ENCODE assay signal across 10 cellular contexts in genomic region chr7:101172005-101172853, GRCh38. TPM values are rescaled to one million over a fixed set of nuclear protein-coding genes. Genes with fewer than 3 reads are reported as not detected.
DNase-seq lines count a peak whose midpoint lies in the region; ATAC-seq, FAIRE-seq and TF ChIP-seq lines count a peak whose summit lies in the region.
"Had no signal": no experiment of that assay in that cellular context is flagged by ENCODE, and none has a peak within 500 bp of the region (broad histone marks: within the 10 kb centered on the region; RNA-seq: fewer than 3 reads in every experiment).

No MANE protein-coding gene starts in this region.

- H3K4me3 ChIP-seq in GM12878: no peak overlapping the region
- H3K4me3 ChIP-seq in neural cell (ENCODE audit: low read length): peak overlapping the region; percentile 59

- BruUV-seq in GM12878 (replicated peaks; lab: Mats Ljungman, UMichigan): no TSS peak

- CTCF ChIA-PET in GM12878 (lab: Yijun Ruan, JAX): interaction anchor here (0.5 to 6.1 kb wide), 6 partner anchors 16 to 110 kb away, joined by 3 to 80 read pairs (median 12); no protein-coding TSS in a partner anchor

- no peaks in the 10 kb centered on the region for H3K79me2 ChIP-seq in GM12878 (ENCODE audit: control insufficient read depth, insufficient read depth, low read length)
- H3K79me2 ChIP-seq in neural cell (replicated peaks; ENCODE audit: insufficient read depth, low read length): no peaks in the 10 kb centered on the region

- RAD21 ChIA-PET in GM12878 (lab: Charles Lee; ENCODE audit: unreplicated experiment): interaction anchor here (2.7 kb wide), 1 partner anchor 28 kb away, joined by 20 read pairs; no protein-coding TSS in a partner anchor

- H3K4me2 ChIP-seq in GM12878 (ENCODE audit: control insufficient read depth, insufficient read depth) (no peak overlapping the region), neural cell (ENCODE audit: low read length) (no peak overlapping the region)

- 10% methylated on average over 59 of the region's 79 CpGs for WGBS in GM12878 (ENCODE audit: insufficient coverage, insufficient replicate concordance, low lambda C conversion rate, missing lambda C conversion rate)

- DNase-seq in Daoy (ENCODE audit: low read depth) (peak; percentile 47), NCI-H1417 treated with DMSO at 0.1 percent for 48 hours (lab: John Stamatoyannopoulos, UW) (peak; percentile 21), GM12878 (ENCODE audit: low read depth, low spot score) (no peak), kidney glomerular epithelial cell (lab: John Stamatoyannopoulos, UW) (no peak), mucosa of gallbladder (ENCODE audit: low spot score) (no peak), H4 (ENCODE audit: low spot score) (no peak)
- no peak for DNase-seq in activated effector memory CD4-positive, alpha-beta T cell treated with Interleukin-2 at 50 U/mL for 16 hours
- DNase-seq: stimulated activated CD4-positive, alpha-beta T cell treated with anti-CD3 and anti-CD28 coated beads, Interleukin-4, amount 100 ng/mL, for 24 hours had no signal

- POLR2A ChIA-PET in GM12878 (lab: Charles Lee): no interaction called here

- TF ChIP-seq EP300 in GM12878 (IDR thresholded peaks at IDR 0.05; ENCODE audit: borderline replicate concordance in 1 of 2, control insufficient read depth in 1 of 2, low read depth in 2 of 2, low read length in 2 of 2) (no peak), neural cell (conservative IDR thresholded peaks at IDR 0.05; ENCODE audit: poor library complexity, severe bottlenecking) (no peak)

- peaks cover 7% of the 10 kb centered on the region; the same call in 1 of the 2 replicates for H3K4me1 ChIP-seq in GM12878 (ENCODE audit: control insufficient read depth, insufficient read depth, low read length)

- H3K27me3 ChIP-seq in GM12878 (replicated peaks in 1 of 2; ENCODE audit: control insufficient read depth in 2 of 2, insufficient read depth in 2 of 2, low read length in 1 of 2): peaks cover 26 to 30% of the 10 kb centered on the region in 2 experiments
- peaks cover 90% of the 10 kb centered on the region for H3K27me3 ChIP-seq in neural cell (ENCODE audit: insufficient read depth, low read depth, low read length)

- SMC1A ChIA-PET in GM12878 (lab: Charles Lee; ENCODE audit: uncharacterized antibody, unreplicated experiment): interaction anchor here (1.1 to 2.6 kb wide), 4 partner anchors 27 to 119 kb away, joined by 3 to 10 read pairs (median 4); partner anchors contain the start of genes PLOD3 and ZNHIT1

- H4K20me1 ChIP-seq in GM12878 (ENCODE audit: control insufficient read depth, insufficient read depth): no peaks in the 10 kb centered on the region
- no peaks in the 10 kb centered on the region for H4K20me1 ChIP-seq in neural cell (ENCODE audit: insufficient read depth)

- in situ Hi-C loops in GM12878 (cut with MboI): no loop called here

- no peak for FAIRE-seq in GM12878 (lab: Jason Lieb, UNC)

- TF ChIP-seq POLR2A in GM12878 (IDR thresholded peaks at IDR 0.05; ENCODE audit: low read depth, low read length): no peak

- H3F3A ChIP-seq in neural cell (ENCODE audit: insufficient read depth, low read length, poor library complexity, severe bottlenecking): no peaks in the 10 kb centered on the region

- no peaks in the 10 kb centered on the region for H3K36me3 ChIP-seq in GM12878 (ENCODE audit: control insufficient read depth in 2 of 2, insufficient read depth in 2 of 2, low read length in 1 of 2)
- no peaks in the 10 kb centered on the region for H3K36me3 ChIP-seq in neural cell (ENCODE audit: insufficient read depth, low read length)
- H3K36me3 ChIP-seq: ascending aorta had no signal

- no peak overlapping the region for H3K27ac ChIP-seq in GM12878 (ENCODE audit: control insufficient read depth, insufficient read depth)
- H3K27ac ChIP-seq in neural cell (ENCODE audit: low read length): no peak overlapping the region
- H3K27ac ChIP-seq: ascending aorta had no signal

- no peak for ATAC-seq in GM12878

- H3K9ac ChIP-seq in GM12878 (ENCODE audit: control insufficient read depth, insufficient read depth, low read length) (no peak overlapping the region), neural cell (ENCODE audit: low read length) (peak overlapping the region; percentile 36)

- H2AFZ ChIP-seq in GM12878 (ENCODE audit: control insufficient read depth, low read depth, low read length) (no peak overlapping the region), neural cell (ENCODE audit: low read depth, low read length) (no peak overlapping the region)

- intact Hi-C loops in GM12878 (cut with micrococcal nuclease; ENCODE audit: unreplicated experiment): no loop called here

- H3K9me3 ChIP-seq in GM12878 (replicated peaks; ENCODE audit: control insufficient read depth, insufficient read depth, low read length) (no peaks in the 10 kb centered on the region; the same call in 2 of the 3 replicates), neural cell (ENCODE audit: low read length) (no peaks in the 10 kb centered on the region)
- H3K9me3 ChIP-seq: ascending aorta had no signal

- TF ChIP-seq CTCF in GM12878 (IDR thresholded peaks at IDR 0.05 in 2 of 3, conservative IDR thresholded peaks at IDR 0.05 in 1 of 3; ENCODE audit: control insufficient read depth in 2 of 3, extremely low read depth in 1 of 3, insufficient read depth in 1 of 3, low read depth in 3 of 3, low read length in 3 of 3) (no peak), neural cell (IDR thresholded peaks at IDR 0.05; ENCODE audit: poor library complexity, severe bottlenecking) (peak; percentile 34)

- H3K9me2 ChIP-seq in neural cell (ENCODE audit: insufficient read depth, low read length): no peaks in the 10 kb centered on the region

- TF ChIP-seq RAD21 in GM12878 (IDR thresholded peaks at IDR 0.05; ENCODE audit: insufficient read depth, low read depth, low read length) (no peak), neural cell (conservative IDR thresholded peaks at IDR 0.05) (no peak)

RNA-seq across cellular contexts. Expression of gene VGF, which starts 6.9 kb away (rescaled TPM):
- total RNA-seq in Daoy (2014; rRNA removed; shearing (Covaris generic)): 6.5 and 10.3 TPM in 2 replicates
- total RNA-seq in GM12878 (2013; cell fraction: nucleolus; rRNA removed): 0.19 TPM in 1 of 2 replicates, not detected in the other
- total RNA-seq in GM12878 (2014; rRNA removed) (0.11 TPM in 1 of 2 replicates, not detected in the other), GM12878 (2014; rRNA removed; fragmentation: Illumina TruSeq; extraction: Trizol) (0.09 TPM in 1 of 2 replicates, not detected in the other), GM12878 (2021) (0.11 and 0.23 TPM in 2 replicates), mucosa of gallbladder (0.29 TPM)
- not detected for polyA plus RNA-seq in GM12878 (2011; ENCODE audit: low read depth)
- polyA plus RNA-seq in GM12878 (2011; rRNA removed) (not detected in 2 replicates), GM12878 (2014; fragmentation: Illumina TruSeq; extraction: Trizol) (not detected in 2 replicates), GM12878 (2014; fragmentation: Nextera tagmentation; extraction: Ambion mirVana) (not detected), GM12878 (2014; rRNA removed) (0.20 TPM in 1 of 2 replicates, not detected in the other), GM12878 (2016; fragmentation: Nextera tagmentation; extraction: Ambion mirVana) (under 1 TPM; 0.09 to 0.25 TPM), neural cell (36.8 and 39.3 TPM in 2 replicates)
- polyA plus RNA-seq in GM12878 (2011; cell fraction: cytosol; rRNA removed): 0.03 TPM in 1 of 2 replicates, not detected in the other
- 0.10 and 0.16 TPM in 2 replicates for polyA plus RNA-seq in GM12878 (2011; cell fraction: nucleus; rRNA removed)
- polyA plus RNA-seq in GM12878 (2012): 0.05 and 0.08 TPM in 2 replicates
- polyA minus RNA-seq in GM12878 (2011; rRNA and poly(A)+ RNA removed): not detected in 2 replicates
- polyA minus RNA-seq in GM12878 (2011; cell fraction: cytosol; rRNA and poly(A)+ RNA removed): not detected in 2 replicates
- polyA minus RNA-seq in GM12878 (2011; cell fraction: nucleus; rRNA and poly(A)+ RNA removed): not detected in 2 replicates
- polyA minus RNA-seq in neural cell: 30.7 and 49.4 TPM in 2 replicates
- 3.6 and 7.1 TPM in 2 replicates for total RNA-seq in H4 (2014; rRNA removed; shearing (Covaris generic))
- total RNA-seq: ascending aorta had no signal

RNA-seq across cellular contexts. Expression of gene NAT16, which starts 7.9 kb away (rescaled TPM):
- total RNA-seq in Daoy (2014; rRNA removed; shearing (Covaris generic)): not detected in 2 replicates
- total RNA-seq in GM12878 (2013; cell fraction: nucleolus; rRNA removed): not detected in 2 replicates
- total RNA-seq in GM12878 (2014; rRNA removed): not detected in 2 replicates
- not detected in 2 replicates for total RNA-seq in GM12878 (2014; rRNA removed; fragmentation: Illumina TruSeq; extraction: Trizol)
- total RNA-seq in GM12878 (2021): not detected in 2 replicates
- not detected for polyA plus RNA-seq in GM12878 (2011; ENCODE audit: low read depth)
- polyA plus RNA-seq in GM12878 (2011; rRNA removed): not detected in 2 replicates
- not detected in 2 replicates for polyA plus RNA-seq in GM12878 (2011; cell fraction: cytosol; rRNA removed)
- polyA plus RNA-seq in GM12878 (2011; cell fraction: nucleus; rRNA removed): 0.07 TPM in 1 of 2 replicates, not detected in the other
- polyA plus RNA-seq in GM12878 (2012): not detected in 2 replicates
- not detected in 2 replicates for polyA plus RNA-seq in GM12878 (2014; fragmentation: Illumina TruSeq; extraction: Trizol)
- polyA plus RNA-seq in GM12878 (2014; fragmentation: Nextera tagmentation; extraction: Ambion mirVana): not detected
- not detected in 2 replicates for polyA plus RNA-seq in GM12878 (2014; rRNA removed)
- polyA plus RNA-seq in GM12878 (2016; fragmentation: Nextera tagmentation; extraction: Ambion mirVana): not detected
- polyA minus RNA-seq in GM12878 (2011; rRNA and poly(A)+ RNA removed): not detected in 2 replicates
- not detected in 2 replicates for polyA minus RNA-seq in GM12878 (2011; cell fraction: cytosol; rRNA and poly(A)+ RNA removed)
- polyA minus RNA-seq in GM12878 (2011; cell fraction: nucleus; rRNA and poly(A)+ RNA removed): 0.10 TPM in 1 of 2 replicates, not detected in the other
- polyA plus RNA-seq in neural cell: 4.0 and 4.5 TPM in 2 replicates
- polyA minus RNA-seq in neural cell: 0.73 and 1.5 TPM in 2 replicates
- total RNA-seq in mucosa of gallbladder: not detected
- not detected in 2 replicates for total RNA-seq in H4 (2014; rRNA removed; shearing (Covaris generic))
- total RNA-seq: ascending aorta had no signal

RNA-seq across cellular contexts. Expression of gene AP1S1, which starts 18.0 kb away (rescaled TPM):
- total RNA-seq in Daoy (2014; rRNA removed; shearing (Covaris generic)): 320 and 364 TPM in 2 replicates
- total RNA-seq in GM12878 (2013; cell fraction: nucleolus; rRNA removed): 10.0 and 11.2 TPM in 2 replicates
- total RNA-seq in GM12878 (2014; rRNA removed) (89.4 and 103 TPM in 2 replicates), GM12878 (2014; rRNA removed; fragmentation: Illumina TruSeq; extraction: Trizol) (48.6 and 48.9 TPM in 2 replicates), GM12878 (2021) (58.5 and 63.5 TPM in 2 replicates), mucosa of gallbladder (63.9 TPM)
- 53.1 TPM for polyA plus RNA-seq in GM12878 (2011; ENCODE audit: low read depth)
- polyA plus RNA-seq in GM12878 (2011; rRNA removed) (103 and 121 TPM in 2 replicates), GM12878 (2014; fragmentation: Illumina TruSeq; extraction: Trizol) (59.2 and 61.3 TPM in 2 replicates), GM12878 (2014; fragmentation: Nextera tagmentation; extraction: Ambion mirVana) (1 to 10 TPM; 2.5 to 7.9 TPM), GM12878 (2014; rRNA removed) (101 and 115 TPM in 2 replicates), GM12878 (2016; fragmentation: Nextera tagmentation; extraction: Ambion mirVana) (10 to 100 TPM; 26.3 to 30.7 TPM), neural cell (344 and 389 TPM in 2 replicates)
- polyA plus RNA-seq in GM12878 (2011; cell fraction: cytosol; rRNA removed): 132 and 133 TPM in 2 replicates
- 70.1 and 95.2 TPM in 2 replicates for polyA plus RNA-seq in GM12878 (2011; cell fraction: nucleus; rRNA removed)
- polyA plus RNA-seq in GM12878 (2012): 63.7 and 83.5 TPM in 2 replicates
- polyA minus RNA-seq in GM12878 (2011; rRNA and poly(A)+ RNA removed): 59.1 and 71.1 TPM in 2 replicates
- polyA minus RNA-seq in GM12878 (2011; cell fraction: cytosol; rRNA and poly(A)+ RNA removed): 18.3 and 22.6 TPM in 2 replicates
- 7.1 and 7.4 TPM in 2 replicates for polyA minus RNA-seq in GM12878 (2011; cell fraction: nucleus; rRNA and poly(A)+ RNA removed)
- 99.2 and 107 TPM in 2 replicates for polyA minus RNA-seq in neural cell
- total RNA-seq in H4 (2014; rRNA removed; shearing (Covaris generic)): 148 and 186 TPM in 2 replicates

RNA-seq across cellular contexts. Expression of gene MOGAT3, which starts 28.6 kb away (rescaled TPM):
- total RNA-seq in Daoy (2014; rRNA removed; shearing (Covaris generic)): not detected in 2 replicates
- not detected in 2 replicates for total RNA-seq in GM12878 (2013; cell fraction: nucleolus; rRNA removed)
- total RNA-seq in GM12878 (2014; rRNA removed) (not detected in 2 replicates), GM12878 (2014; rRNA removed; fragmentation: Illumina TruSeq; extraction: Trizol) (not detected in 2 replicates), GM12878 (2021) (not detected in 2 replicates), mucosa of gallbladder (0.14 TPM)
- not detected for polyA plus RNA-seq in GM12878 (2011; ENCODE audit: low read depth)
- polyA plus RNA-seq in GM12878 (2011; rRNA removed) (0.11 TPM in 1 of 2 replicates, not detected in the other), GM12878 (2014; fragmentation: Illumina TruSeq; extraction: Trizol) (not detected in 2 replicates), GM12878 (2014; fragmentation: Nextera tagmentation; extraction: Ambion mirVana) (not detected), GM12878 (2014; rRNA removed) (not detected in 2 replicates), GM12878 (2016; fragmentation: Nextera tagmentation; extraction: Ambion mirVana) (not detected), neural cell (not detected in 2 replicates)
- polyA plus RNA-seq in GM12878 (2011; cell fraction: cytosol; rRNA removed): 0.03 TPM in 1 of 2 replicates, not detected in the other
- 0.04 and 0.10 TPM in 2 replicates for polyA plus RNA-seq in GM12878 (2011; cell fraction: nucleus; rRNA removed)
- polyA plus RNA-seq in GM12878 (2012): not detected in 2 replicates
- not detected in 2 replicates for polyA minus RNA-seq in GM12878 (2011; rRNA and poly(A)+ RNA removed)
- polyA minus RNA-seq in GM12878 (2011; cell fraction: cytosol; rRNA and poly(A)+ RNA removed): not detected in 2 replicates
- 0.48 TPM in 1 of 2 replicates, not detected in the other for polyA minus RNA-seq in GM12878 (2011; cell fraction: nucleus; rRNA and poly(A)+ RNA removed)
- not detected in 2 replicates for polyA minus RNA-seq in neural cell
- not detected in 2 replicates for total RNA-seq in H4 (2014; rRNA removed; shearing (Covaris generic))
- total RNA-seq: ascending aorta had no signal

RNA-seq across cellular contexts. Expression of gene PLOD3, which starts 45.2 kb away (rescaled TPM):
- 107 and 139 TPM in 2 replicates for total RNA-seq in Daoy (2014; rRNA removed; shearing (Covaris generic))
- 64.1 and 64.5 TPM in 2 replicates for total RNA-seq in GM12878 (2013; cell fraction: nucleolus; rRNA removed)
- total RNA-seq in GM12878 (2014; rRNA removed): 12.4 and 13.5 TPM in 2 replicates
- total RNA-seq in GM12878 (2014; rRNA removed; fragmentation: Illumina TruSeq; extraction: Trizol): 5.3 and 9.2 TPM in 2 replicates
- total RNA-seq in GM12878 (2021): 25.0 and 27.8 TPM in 2 replicates
- 10.5 TPM for polyA plus RNA-seq in GM12878 (2011; ENCODE audit: low read depth)
- 15.2 and 17.3 TPM in 2 replicates for polyA plus RNA-seq in GM12878 (2011; rRNA removed)
- polyA plus RNA-seq in GM12878 (2011; cell fraction: cytosol; rRNA removed): 25.7 and 29.6 TPM in 2 replicates
- polyA plus RNA-seq in GM12878 (2011; cell fraction: nucleus; rRNA removed): 83.0 and 97.3 TPM in 2 replicates
- polyA plus RNA-seq in GM12878 (2012): 26.0 and 27.8 TPM in 2 replicates
- polyA plus RNA-seq in GM12878 (2014; fragmentation: Illumina TruSeq; extraction: Trizol): 7.7 and 14.6 TPM in 2 replicates
- polyA plus RNA-seq in GM12878 (2014; fragmentation: Nextera tagmentation; extraction: Ambion mirVana): 1 to 10 TPM in 1 of 2 experiments, under 1 TPM in 1; 0.53 to 3.2 TPM
- polyA plus RNA-seq in GM12878 (2014; rRNA removed): 15.6 and 20.0 TPM in 2 replicates
- polyA plus RNA-seq in GM12878 (2016; fragmentation: Nextera tagmentation; extraction: Ambion mirVana): 10 to 100 TPM; 19.6 to 23.0 TPM
- 10.1 and 21.9 TPM in 2 replicates for polyA minus RNA-seq in GM12878 (2011; rRNA and poly(A)+ RNA removed)
- 9.5 and 12.3 TPM in 2 replicates for polyA minus RNA-seq in GM12878 (2011; cell fraction: cytosol; rRNA and poly(A)+ RNA removed)
- 19.8 and 34.6 TPM in 2 replicates for polyA minus RNA-seq in GM12878 (2011; cell fraction: nucleus; rRNA and poly(A)+ RNA removed)
- 17.9 and 19.2 TPM in 2 replicates for polyA plus RNA-seq in neural cell
- 10.8 and 13.1 TPM in 2 replicates for polyA minus RNA-seq in neural cell
- total RNA-seq in mucosa of gallbladder: 104 TPM
- 32.7 and 41.3 TPM in 2 replicates for total RNA-seq in H4 (2014; rRNA removed; shearing (Covaris generic))

Comparison
In these comparisons a context has a peak if more than half of its experiments do, and no peak if none do; other contexts are left out.
1. DNase-seq: peak in Daoy (single experiment) and NCI-H1417 treated with DMSO at 0.1 percent for 48 hours (single experiment); none in GM12878 (single experiment), kidney glomerular epithelial cell (single experiment), activated effector memory CD4-positive, alpha-beta T cell treated with Interleukin-2 at 50 U/mL for 16 hours (single experiment), mucosa of gallbladder (single experiment) and H4 (single experiment).